ENCODE assay signal across 34 cellular contexts in the genomic region with DNA sequence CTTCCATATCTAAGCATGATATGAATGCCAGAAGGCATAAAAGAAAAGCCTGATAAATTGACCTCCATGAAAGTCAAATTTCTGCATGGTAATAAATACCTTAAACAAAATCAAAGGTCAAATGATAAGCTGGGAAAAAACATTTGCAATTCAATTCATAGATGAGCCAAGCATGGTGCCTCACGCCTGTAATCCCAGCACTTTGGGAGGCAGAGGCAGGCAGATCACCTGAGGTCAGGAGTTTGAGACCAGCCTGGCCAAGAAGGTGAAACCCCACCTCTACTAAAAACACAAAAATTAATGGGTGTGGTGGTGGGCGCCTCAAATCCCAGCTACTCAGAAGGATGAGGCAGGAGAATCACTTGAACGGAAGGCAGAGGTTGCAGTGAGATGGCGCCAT.
"Had no signal": no experiment of that assay in that cellular context is flagged by ENCODE, and none has a peak within 500 bp of the region (broad histone marks: within the 10 kb centered on the region; RNA-seq: fewer than 3 reads in every experiment).

No MANE protein-coding gene starts in this region.

- H3K9me3 Mint-ChIP-seq: activated CD4-positive, alpha-beta memory T cell treated with anti-CD3 and anti-CD28 coated beads for 36 hours; activated CD4-positive, alpha-beta T cell treated with anti-CD3 and anti-CD28 coated beads, Interleukin-2, amount 10 ng/mL, durations not matched to agents 24 days and 14 days; activated naive CD4-positive, alpha-beta T cell treated with anti-CD3 and anti-CD28 coated beads for 36 hours; activated naive CD4-positive, alpha-beta T cell treated with anti-CD3 and anti-CD28 coated beads, Interleukin-2, amount 50 U/mL, for 24 hours; activated naive CD8-positive, alpha-beta T cell treated with anti-CD3 and anti-CD28 coated beads for 36 hours; activated naive CD8-positive, alpha-beta T cell treated with anti-CD3 and anti-CD28 coated beads, Interleukin-2, amount 50 U/mL, for 24 hours; activated T-helper 1 cell treated with anti-CD3 and anti-CD28 coated beads, Interleukin-12 subunit alpha, Interleukin-12 subunit beta, Interleukin-2, Interleukin-4 antibody, amounts not matched to agents 30 ng/mL and 10 ng/mL and 1 ng/mL, durations not matched to agents 14 hours and 24 hours and 36 hours; activated T-helper 2 cell treated with anti-CD3 and anti-CD28 coated beads, Interferon-gamma antibody, Interleukin-2, Interleukin-4, amounts not matched to agents 10 μg/mL and 5 μg/mL and 100 μg/mL, durations not matched to agents 14 hours and 24 hours and 36 hours; T-helper 2 cell treated with Interferon-gamma antibody and Interleukin-4, amounts not matched to agents 5 μg/mL and 100 μg/mL, for 36 hours had no signal

- H3K4me1 ChIP-seq: adrenal gland, colonic mucosa had no signal

- H3K27ac ChIP-seq: adrenal gland, body of pancreas, colonic mucosa had no signal

- H3K36me3 ChIP-seq: adrenal gland, colonic mucosa, heart left ventricle had no signal

- H3K9me3 ChIP-seq: adrenal gland, body of pancreas, colonic mucosa, heart left ventricle had no signal

- H3K4me3 ChIP-seq: adrenal gland, body of pancreas, colonic mucosa, heart left ventricle had no signal

- H3K4me3 Mint-ChIP-seq: activated CD4-positive, alpha-beta memory T cell treated with anti-CD3 and anti-CD28 coated beads for 36 hours; activated CD4-positive, alpha-beta T cell treated with anti-CD3 and anti-CD28 coated beads for 36 hours; activated CD4-positive, alpha-beta T cell treated with anti-CD3 and anti-CD28 coated beads, Interleukin-2, amount 10 ng/mL, durations not matched to agents 24 days and 14 days; activated CD8-positive, alpha-beta memory T cell treated with anti-CD3 and anti-CD28 coated beads, Interleukin-2, amount 10 ng/mL, durations not matched to agents 7 days and 5 days; activated CD8-positive, alpha-beta T cell treated with anti-CD3 and anti-CD28 coated beads, Interleukin-2, amount 10 ng/mL, durations not matched to agents 7 days and 5 days; activated naive CD4-positive, alpha-beta T cell treated with anti-CD3 and anti-CD28 coated beads for 36 hours; activated naive CD4-positive, alpha-beta T cell treated with anti-CD3 and anti-CD28 coated beads, Interleukin-2, amount 50 U/mL, for 24 hours; activated naive CD8-positive, alpha-beta T cell treated with anti-CD3 and anti-CD28 coated beads for 36 hours; activated naive CD8-positive, alpha-beta T cell treated with anti-CD3 and anti-CD28 coated beads, Interleukin-2, amount 50 U/mL, for 24 hours; activated T-helper 1 cell treated with anti-CD3 and anti-CD28 coated beads, Interleukin-12 subunit alpha, Interleukin-12 subunit beta, Interleukin-2, Interleukin-4 antibody, amounts not matched to agents 30 ng/mL and 10 ng/mL and 1 ng/mL, durations not matched to agents 14 hours and 24 hours and 36 hours; T-helper 17 cell; T-helper 2 cell treated with Interferon-gamma antibody and Interleukin-4, amounts not matched to agents 5 μg/mL and 100 μg/mL, for 36 hours had no signal

- H3K27ac Mint-ChIP-seq: activated CD4-positive, alpha-beta memory T cell treated with anti-CD3 and anti-CD28 coated beads for 36 hours; activated CD4-positive, alpha-beta T cell treated with anti-CD3 and anti-CD28 coated beads for 36 hours; activated CD4-positive, alpha-beta T cell treated with anti-CD3 and anti-CD28 coated beads, Interleukin-2, amount 10 ng/mL, durations not matched to agents 24 days and 14 days; activated CD8-positive, alpha-beta memory T cell treated with anti-CD3 and anti-CD28 coated beads, Interleukin-2, amount 10 ng/mL, durations not matched to agents 7 days and 5 days; activated CD8-positive, alpha-beta T cell treated with anti-CD3 and anti-CD28 coated beads, Interleukin-2, amount 10 ng/mL, durations not matched to agents 7 days and 5 days; activated naive CD4-positive, alpha-beta T cell treated with anti-CD3 and anti-CD28 coated beads for 36 hours; activated naive CD4-positive, alpha-beta T cell treated with anti-CD3 and anti-CD28 coated beads, Interleukin-2, amount 50 U/mL, for 24 hours; activated naive CD8-positive, alpha-beta T cell treated with anti-CD3 and anti-CD28 coated beads for 36 hours; activated naive CD8-positive, alpha-beta T cell treated with anti-CD3 and anti-CD28 coated beads, Interleukin-2, amount 50 U/mL, for 24 hours; activated T-helper 1 cell treated with anti-CD3 and anti-CD28 coated beads, Interleukin-12 subunit alpha, Interleukin-12 subunit beta, Interleukin-2, Interleukin-4 antibody, amounts not matched to agents 30 ng/mL and 10 ng/mL and 1 ng/mL, durations not matched to agents 14 hours and 24 hours and 36 hours; activated T-helper 2 cell treated with anti-CD3 and anti-CD28 coated beads, Interferon-gamma antibody, Interleukin-2, Interleukin-4, amounts not matched to agents 10 μg/mL and 5 μg/mL and 100 μg/mL, durations not matched to agents 14 hours and 24 hours and 36 hours; T-helper 17 cell; T-helper 2 cell treated with Interferon-gamma antibody and Interleukin-4, amounts not matched to agents 5 μg/mL and 100 μg/mL, for 36 hours had no signal

- H3K27me3 ChIP-seq: adrenal gland, body of pancreas, colonic mucosa, heart left ventricle had no signal

- H3K27me3 Mint-ChIP-seq: activated CD4-positive, alpha-beta T cell treated with anti-CD3 and anti-CD28 coated beads for 36 hours; activated CD4-positive, alpha-beta T cell treated with anti-CD3 and anti-CD28 coated beads, Interleukin-2, amount 10 ng/mL, durations not matched to agents 24 days and 14 days; activated naive CD4-positive, alpha-beta T cell treated with anti-CD3 and anti-CD28 coated beads, Interleukin-2, amount 50 U/mL, for 24 hours; activated naive CD8-positive, alpha-beta T cell treated with anti-CD3 and anti-CD28 coated beads for 36 hours; activated naive CD8-positive, alpha-beta T cell treated with anti-CD3 and anti-CD28 coated beads, Interleukin-2, amount 50 U/mL, for 24 hours had no signal

- FAIRE-seq: frontal cortex had no signal

- H3K4me1 Mint-ChIP-seq: activated CD4-positive, alpha-beta T cell treated with anti-CD3 and anti-CD28 coated beads for 36 hours; activated CD4-positive, alpha-beta T cell treated with anti-CD3 and anti-CD28 coated beads, Interleukin-2, amount 10 ng/mL, durations not matched to agents 24 days and 14 days; activated CD8-positive, alpha-beta memory T cell treated with anti-CD3 and anti-CD28 coated beads, Interleukin-2, amount 10 ng/mL, durations not matched to agents 7 days and 5 days; activated naive CD4-positive, alpha-beta T cell treated with anti-CD3 and anti-CD28 coated beads, Interleukin-2, amount 50 U/mL, for 24 hours; activated naive CD8-positive, alpha-beta T cell treated with anti-CD3 and anti-CD28 coated beads for 36 hours; activated naive CD8-positive, alpha-beta T cell treated with anti-CD3 and anti-CD28 coated beads, Interleukin-2, amount 50 U/mL, for 24 hours; T-helper 17 cell had no signal

- ATAC-seq: activated CD4-positive, alpha-beta T cell treated with anti-CD3 and anti-CD28 coated beads for 36 hours; activated CD8-positive, alpha-beta memory T cell treated with anti-CD3 and anti-CD28 coated beads, Interleukin-2, amount 10 ng/mL, durations not matched to agents 7 days and 5 days; activated CD8-positive, alpha-beta T cell treated with anti-CD3 and anti-CD28 coated beads, Interleukin-2, amount 10 ng/mL, durations not matched to agents 7 days and 5 days; activated naive CD8-positive, alpha-beta T cell treated with anti-CD3 and anti-CD28 coated beads, Interleukin-2, amount 50 U/mL, for 24 hours; body of pancreas; esophagus mucosa; heart left ventricle; T-helper 17 cell had no signal

- DNase-seq: activated CD4-positive, alpha-beta memory T cell treated with anti-CD3 and anti-CD28 coated beads for 36 hours; activated CD4-positive, alpha-beta T cell treated with anti-CD3 and anti-CD28 coated beads for 36 hours; activated CD4-positive, alpha-beta T cell treated with anti-CD3 and anti-CD28 coated beads, Interleukin-2, amount 10 ng/mL, durations not matched to agents 24 days and 14 days; activated CD4-positive, CD25-positive, alpha-beta regulatory T cell; activated CD4-positive, CD25-positive, alpha-beta regulatory T cell treated with anti-CD3 and anti-CD28 coated beads, Interleukin-2, amount 50 U/mL, for 72 hours; activated CD8-positive, alpha-beta memory T cell treated with anti-CD3 and anti-CD28 coated beads, Interleukin-2, amount 10 ng/mL, durations not matched to agents 7 days and 5 days; activated CD8-positive, alpha-beta memory T cell treated with anti-CD3 and anti-CD28 coated beads, Interleukin-2, amount 50 U/mL, for 4 hours; activated CD8-positive, alpha-beta T cell treated with anti-CD3 and anti-CD28 coated beads, Interleukin-2, amount 10 ng/mL, durations not matched to agents 7 days and 5 days; activated effector memory CD4-positive, alpha-beta T cell treated with anti-CD3 and anti-CD28 coated beads, Interleukin-2, amount 50 U/mL, for 16 hours; activated naive CD4-positive, alpha-beta T cell treated with anti-CD3 and anti-CD28 coated beads for 36 hours; activated naive CD8-positive, alpha-beta T cell treated with anti-CD3 and anti-CD28 coated beads for 36 hours; activated naive CD8-positive, alpha-beta T cell treated with anti-CD3 and anti-CD28 coated beads, Interleukin-2, amount 50 U/mL, for 24 hours; activated T-cell treated with anti-CD3 and anti-CD28 coated beads, Interleukin-2, amount 50 U/mL, for 1 hour; activated T-cell treated with anti-CD3 and anti-CD28 coated beads, Interleukin-2, amount 50 U/mL, for 48 hours; adrenal gland; amygdala; aorta; body of pancreas; central memory CD4-positive, alpha-beta T cell; cerebellar nuclear complex; colonic mucosa; effector CD8-positive, alpha-beta T cell; foreskin fibroblast; glutamatergic neuron; heart left ventricle; T-helper 1 cell; T-helper 17 cell; T1000 had no signal

- H3K36me3 Mint-ChIP-seq: activated CD4-positive, alpha-beta memory T cell treated with anti-CD3 and anti-CD28 coated beads for 36 hours; activated CD8-positive, alpha-beta memory T cell treated with anti-CD3 and anti-CD28 coated beads, Interleukin-2, amount 10 ng/mL, durations not matched to agents 7 days and 5 days; activated naive CD4-positive, alpha-beta T cell treated with anti-CD3 and anti-CD28 coated beads, Interleukin-2, amount 50 U/mL, for 24 hours; activated naive CD8-positive, alpha-beta T cell treated with anti-CD3 and anti-CD28 coated beads for 36 hours had no signal
